1 cellular context compared by ENCODE assay signal in the genomic region with DNA sequence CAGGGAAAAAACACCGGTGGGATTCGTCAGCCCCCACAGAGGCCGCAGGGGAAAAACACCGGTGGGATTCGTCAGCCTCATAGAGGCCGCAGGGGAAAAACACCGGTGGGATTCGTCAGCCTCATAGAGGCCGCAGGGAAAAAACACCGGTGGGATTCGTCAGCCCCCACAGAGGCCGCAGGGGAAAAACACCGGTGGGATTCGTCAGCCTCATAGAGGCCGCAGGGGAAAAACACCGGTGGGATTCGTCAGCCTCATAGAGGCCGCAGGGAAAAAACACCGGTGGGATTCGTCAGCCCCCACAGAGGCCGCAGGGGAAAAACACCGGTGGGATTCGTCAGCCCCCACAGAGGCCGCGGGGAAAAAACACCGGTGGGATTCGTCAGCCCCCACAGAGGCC.
TF ChIP-seq lines count a peak whose summit lies in the region.

No MANE protein-coding gene starts in this region.

TF ChIP-seq in H1, 55 proteins besides CTCF, POLR2A, EP300 and RAD21:
- peak; percentile 74 for TF ChIP-seq BACH1 (IDR thresholded peaks at IDR 0.05; ENCODE audit: low read length)
- 0 out of 2 replicates have a peak, but pooled peaks have one; percentile 29 for TF ChIP-seq SUZ12 (IDR thresholded peaks at IDR 0.05; ENCODE audit: low read length)
- 0 out of 4 replicates have a peak, but pooled peaks of 1 of the 2 experiments have one; percentile 88 for TF ChIP-seq HDAC2 (IDR thresholded peaks at IDR 0.05; ENCODE audit: borderline replicate concordance in 1 of 2, low read depth in 2 of 2, low read length in 2 of 2)
TF ChIP-seq in H1: peak in this region for 3; not testable (repeated sequence) for 52.
